In the genomic region with DNA sequence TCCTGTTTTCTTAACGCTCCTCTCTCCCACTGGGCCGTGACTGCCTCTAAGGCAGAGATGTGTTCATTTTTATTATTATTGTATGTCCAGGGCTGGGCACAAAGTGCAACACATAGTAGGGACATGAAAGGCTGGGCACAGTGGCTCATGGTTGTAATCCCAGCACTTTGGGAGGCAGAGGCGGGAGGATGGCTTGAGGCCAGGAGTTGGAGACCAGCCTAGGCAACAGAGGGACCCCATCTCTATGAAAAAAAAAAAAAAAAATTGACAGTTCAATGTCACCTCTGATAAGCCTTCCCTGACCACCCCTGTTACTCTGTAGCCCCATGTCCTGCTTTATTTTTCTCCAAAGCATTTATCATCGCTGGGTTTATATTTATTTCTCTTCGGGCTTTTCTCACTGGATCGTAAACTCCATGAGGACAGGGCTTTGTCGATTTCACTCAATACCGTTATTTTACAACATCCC, we compare ENCODE assay signal across 8 cellular contexts. TPM values are rescaled to one million over a fixed set of nuclear protein-coding genes. Genes with fewer than 3 reads are reported as not detected.
DNase-seq lines count a peak whose midpoint lies in the region; ATAC-seq and TF ChIP-seq lines count a peak whose summit lies in the region.

No MANE protein-coding gene starts in this region.

- H3K4me1 ChIP-seq in right lobe of liver: peaks cover 0 to 7% (median 0%) of the 10 kb centered on the region in 4 donors

- no peaks in the 10 kb centered on the region for H3K36me3 ChIP-seq in right lobe of liver

- H3K4me3 Mint-ChIP-seq in activated CD4-positive, alpha-beta T cell treated with anti-CD3 and anti-CD28 coated beads, Interleukin-2, amount 10 ng/mL, durations not matched to agents 24 days and 14 days: peak overlapping the region; percentile 98
- peak overlapping the region; percentile 96 for H3K4me3 Mint-ChIP-seq in activated naive CD8-positive, alpha-beta T cell

- peak overlapping the region; percentile 52 to 81 (median 78) for H3K4me3 ChIP-seq in right lobe of liver

- no peak for TF ChIP-seq POLR2A in right lobe of liver (IDR thresholded peaks at IDR 0.05)

- WGBS in right lobe of liver (ENCODE audit: insufficient coverage, low coverage, low lambda C conversion rate, missing lambda C conversion rate): 69% methylated on average over 7 of the region's 8 CpGs

- peaks cover 2% of the 10 kb centered on the region for H3K27me3 Mint-ChIP-seq in activated CD4-positive, alpha-beta T cell treated with anti-CD3 and anti-CD28 coated beads, Interleukin-2, amount 10 ng/mL, durations not matched to agents 24 days and 14 days
- no peaks in the 10 kb centered on the region for H3K27me3 Mint-ChIP-seq in activated naive CD8-positive, alpha-beta T cell

- H3K27ac Mint-ChIP-seq in activated CD4-positive, alpha-beta T cell treated with anti-CD3 and anti-CD28 coated beads, Interleukin-2, amount 10 ng/mL, durations not matched to agents 24 days and 14 days: peak overlapping the region; percentile 98
- peak overlapping the region; percentile 96 for H3K27ac Mint-ChIP-seq in activated naive CD8-positive, alpha-beta T cell

- no peak for TF ChIP-seq CTCF in right lobe of liver (IDR thresholded peaks at IDR 0.05)

- intact Hi-C loops in activated CD4-positive, alpha-beta T cell treated with anti-CD3 and anti-CD28 coated beads, Interleukin-2, amount 10 ng/mL, durations not matched to agents 24 days and 14 days (cut with micrococcal nuclease): loop anchor here (1.0 to 5.0 kb wide), 2 partner anchors 17 to 97 kb away; partner anchors contain the start of gene ZC3H4
- intact Hi-C loops in right lobe of liver (cut with DNase I): no loop called here

- no peak for ATAC-seq in right lobe of liver

- DNase-seq in activated CD4-positive, alpha-beta T cell treated with anti-CD3 and anti-CD28 coated beads, Interleukin-2, amount 10 ng/mL, durations not matched to agents 24 days and 14 days: no peak
- no peak for DNase-seq in activated CD4-positive, alpha-beta T cell treated with anti-CD3 and anti-CD28 coated beads for 4 hours
- DNase-seq in right lobe of liver: no peak
- DNase-seq in substantia nigra (lab: John Stamatoyannopoulos, UW): peak in 2 of 49 donors; percentile 14 to 15
- no peak for DNase-seq in NCI-H2227 treated with DMSO at 0.1 percent for 48 hours (lab: John Stamatoyannopoulos, UW)
- no peak for DNase-seq in AG08395 (ENCODE audit: low spot score)
- DNase-seq in NCI-H526 (lab: John Stamatoyannopoulos, UW): no peak

- no peaks in the 10 kb centered on the region for H3K27me3 ChIP-seq in right lobe of liver

- H3K4me1 Mint-ChIP-seq in activated CD4-positive, alpha-beta T cell treated with anti-CD3 and anti-CD28 coated beads, Interleukin-2, amount 10 ng/mL, durations not matched to agents 24 days and 14 days: peaks cover 44% of the 10 kb centered on the region
- peaks cover 44% of the 10 kb centered on the region for H3K4me1 Mint-ChIP-seq in activated naive CD8-positive, alpha-beta T cell (ENCODE audit: low read depth)

- H3K9me3 Mint-ChIP-seq in activated CD4-positive, alpha-beta T cell treated with anti-CD3 and anti-CD28 coated beads, Interleukin-2, amount 10 ng/mL, durations not matched to agents 24 days and 14 days: peaks cover 5% of the 10 kb centered on the region
- peaks cover 4% of the 10 kb centered on the region for H3K9me3 Mint-ChIP-seq in activated naive CD8-positive, alpha-beta T cell (ENCODE audit: low read depth)

- H3K27ac ChIP-seq in right lobe of liver (peak overlapping the region in 2 of 3 donors; percentile 18 to 68), substantia nigra (ENCODE audit: low read depth, low read length, poor library complexity, severe bottlenecking) (peak overlapping the region; percentile 94)

- H3K36me3 Mint-ChIP-seq in activated CD4-positive, alpha-beta T cell treated with anti-CD3 and anti-CD28 coated beads, Interleukin-2, amount 10 ng/mL, durations not matched to agents 24 days and 14 days (ENCODE audit: low read depth): peaks cover 36% of the 10 kb centered on the region
- peaks cover 7% of the 10 kb centered on the region for H3K36me3 Mint-ChIP-seq in activated naive CD8-positive, alpha-beta T cell

- H3K9me3 ChIP-seq in right lobe of liver: no peaks in the 10 kb centered on the region

RNA-seq across cellular contexts. Expression of gene SAE1, which starts 0.5 kb away (rescaled TPM):
- total RNA-seq in activated CD4-positive, alpha-beta T cell treated with anti-CD3 and anti-CD28 coated beads, Interleukin-2, amount 10 ng/mL, durations not matched to agents 24 days and 14 days: 147 and 151 TPM in 2 replicates
- total RNA-seq in right lobe of liver: 10 to 100 TPM; 18.8 to 33.2 (median 26.7) TPM

RNA-seq across cellular contexts. Expression of gene ZC3H4, which starts 16.6 kb away (rescaled TPM):
- 97.3 and 103 TPM in 2 replicates for total RNA-seq in activated CD4-positive, alpha-beta T cell treated with anti-CD3 and anti-CD28 coated beads, Interleukin-2, amount 10 ng/mL, durations not matched to agents 24 days and 14 days
- total RNA-seq in right lobe of liver: 10 to 100 TPM in 4 of 6 experiments, 1 to 10 TPM in 2; 8.3 to 19.1 (median 15.1) TPM
